In the genomic region with DNA sequence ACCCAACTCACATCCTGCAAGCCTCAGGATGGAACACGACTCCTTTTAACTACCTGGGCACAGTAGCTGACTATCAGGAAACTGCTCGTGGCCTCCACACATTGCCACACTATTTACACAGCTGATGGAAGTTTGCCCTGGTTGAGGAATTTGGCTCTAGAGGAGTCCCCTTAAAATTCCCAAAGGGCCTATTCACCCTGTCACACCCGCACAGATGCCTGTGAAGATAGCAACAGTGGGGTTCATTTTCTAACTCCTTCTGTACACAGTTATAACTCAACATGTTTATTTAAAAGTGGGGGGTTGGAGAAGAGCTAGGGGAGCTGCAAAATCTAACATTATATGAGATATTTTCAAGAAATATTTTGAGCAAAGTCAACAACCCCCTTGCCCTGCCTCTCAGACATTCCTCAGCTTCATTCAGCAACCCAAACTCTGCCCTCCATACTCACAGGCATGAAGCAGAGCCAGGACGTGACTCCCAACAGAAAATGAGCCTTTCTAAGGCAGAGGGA, we compare ENCODE assay signal across 9 cellular contexts. TPM values are rescaled to one million over a fixed set of nuclear protein-coding genes. Genes with fewer than 3 reads are reported as not detected.
A peak's percentile ranks its signal among the peaks of the same experiment; 100 is the strongest.
DNase-seq lines count a peak whose midpoint lies in the region; ATAC-seq, FAIRE-seq and TF ChIP-seq lines count a peak whose summit lies in the region.
"Had no signal": no experiment of that assay in that cellular context is flagged by ENCODE, and none has a peak within 500 bp of the region (broad histone marks: within the 10 kb centered on the region; RNA-seq: fewer than 3 reads in every experiment).

No MANE protein-coding gene starts in this region.

- no peak for DNase-seq in Right ventricle myocardium inferior (ENCODE audit: missing footprints)
- no peak for DNase-seq in cardiac septum (ENCODE audit: low spot score)
- DNase-seq in bronchial epithelial cell (ENCODE audit: low read depth) = peak; percentile 92
- no peak for DNase-seq in lower lobe of right lung
- DNase-seq in upper lobe of right lung = no peak
- DNase-seq in stimulated activated effector memory CD8-positive, alpha-beta T cell treated with anti-CD3 and anti-CD28 coated beads, Interleukin-12 subunit alpha, Interleukin-12 subunit beta, amount 100 ng/mL, for 72 hours (ENCODE audit: low spot score in 2 of 2) = no peak
- DNase-seq: heart left ventricle had no signal

- H3K9me3 Mint-ChIP-seq in stimulated activated effector memory CD8-positive, alpha-beta T cell treated with anti-CD3 and anti-CD28 coated beads, Interleukin-12 subunit alpha, Interleukin-12 subunit beta, amount 100 ng/mL, for 72 hours = no peaks in the 10 kb centered on the region

- no peak overlapping the region for H3K4me3 ChIP-seq in bronchial epithelial cell (ENCODE audit: low read depth, low read length)
- H3K4me3 ChIP-seq in lower lobe of right lung = no peak overlapping the region
- no peak overlapping the region for H3K4me3 ChIP-seq in upper lobe of right lung
- H3K4me3 ChIP-seq: heart left ventricle had no signal

- H3K9me3 ChIP-seq in lower lobe of right lung (no peaks in the 10 kb centered on the region), upper lobe of right lung (no peaks in the 10 kb centered on the region)
- H3K9me3 ChIP-seq: heart left ventricle had no signal

- H3K27ac ChIP-seq in lower lobe of right lung = peak overlapping the region; percentile 74
- peak overlapping the region; percentile 78 for H3K27ac ChIP-seq in upper lobe of right lung

- no peak overlapping the region for H3K27ac Mint-ChIP-seq in stimulated activated effector memory CD8-positive, alpha-beta T cell treated with anti-CD3 and anti-CD28 coated beads, Interleukin-12 subunit alpha, Interleukin-12 subunit beta, amount 100 ng/mL, for 72 hours

- TF ChIP-seq CTCF in bronchial epithelial cell (IDR thresholded peaks at IDR 0.05; ENCODE audit: insufficient read depth, low read length, severe bottlenecking) (no peak), lower lobe of right lung (IDR thresholded peaks at IDR 0.05) (no peak), upper lobe of right lung (IDR thresholded peaks at IDR 0.05) (no peak)

- no peaks in the 10 kb centered on the region for H3K36me3 Mint-ChIP-seq in stimulated activated effector memory CD8-positive, alpha-beta T cell treated with anti-CD3 and anti-CD28 coated beads, Interleukin-12 subunit alpha, Interleukin-12 subunit beta, amount 100 ng/mL, for 72 hours

- no peaks in the 10 kb centered on the region for H3K4me1 Mint-ChIP-seq in stimulated activated effector memory CD8-positive, alpha-beta T cell treated with anti-CD3 and anti-CD28 coated beads, Interleukin-12 subunit alpha, Interleukin-12 subunit beta, amount 100 ng/mL, for 72 hours

- H3K4me3 Mint-ChIP-seq in stimulated activated effector memory CD8-positive, alpha-beta T cell treated with anti-CD3 and anti-CD28 coated beads, Interleukin-12 subunit alpha, Interleukin-12 subunit beta, amount 100 ng/mL, for 72 hours = no peak overlapping the region

- H3K36me3 ChIP-seq in bronchial epithelial cell (ENCODE audit: control insufficient read depth, insufficient read depth, low read length) = no peaks in the 10 kb centered on the region
- H3K36me3 ChIP-seq in lower lobe of right lung = no peaks in the 10 kb centered on the region
- H3K36me3 ChIP-seq in upper lobe of right lung = no peaks in the 10 kb centered on the region
- H3K36me3 ChIP-seq: heart left ventricle had no signal

- intact Hi-C loops in Right ventricle myocardium inferior (cut with DNase I) = no loop called here
- intact Hi-C loops in cardiac septum (cut with DNase I) = no loop called here
- intact Hi-C loops in lower lobe of right lung (cut with DNase I) = no loop called here
- intact Hi-C loops in upper lobe of right lung (cut with DNase I) = no loop called here

- no peak for FAIRE-seq in bronchial epithelial cell (lab: Jason Lieb, UNC)

- peak; percentile 28 for ATAC-seq in Right ventricle myocardium inferior
- peak; percentile 96 to 98 for ATAC-seq in lower lobe of right lung
- ATAC-seq in upper lobe of right lung = peak; percentile 95
- ATAC-seq in stimulated activated effector memory CD8-positive, alpha-beta T cell treated with anti-CD3 and anti-CD28 coated beads, Interleukin-12 subunit alpha, Interleukin-12 subunit beta, amount 100 ng/mL, for 72 hours = no peak
- ATAC-seq in GM21526 (IDR thresholded peaks at IDR 0.05; ENCODE audit: low FRiP score, unreplicated experiment) = no peak
- ATAC-seq in HG03097 (IDR thresholded peaks at IDR 0.05; ENCODE audit: low FRiP score, unreplicated experiment) = no peak

- peaks cover 18% of the 10 kb centered on the region for H3K4me1 ChIP-seq in lower lobe of right lung
- peaks cover 13% of the 10 kb centered on the region for H3K4me1 ChIP-seq in upper lobe of right lung

- no peaks in the 10 kb centered on the region for H3K27me3 ChIP-seq in bronchial epithelial cell (ENCODE audit: control insufficient read depth, insufficient read depth, low read length)
- no peaks in the 10 kb centered on the region for H3K27me3 ChIP-seq in lower lobe of right lung (ENCODE audit: low read depth)
- no peaks in the 10 kb centered on the region for H3K27me3 ChIP-seq in upper lobe of right lung
- H3K27me3 ChIP-seq: heart left ventricle had no signal

RNA-seq across cellular contexts. Expression of a gene that starts 35.8 kb away (rescaled TPM):
- 31.1 TPM for total RNA-seq in Right ventricle myocardium inferior
- total RNA-seq in cardiac septum = 143 TPM
- total RNA-seq in bronchial epithelial cell = 5.1 and 6.1 TPM in 2 replicates
- total RNA-seq in lower lobe of right lung = 74.3 TPM
- total RNA-seq in upper lobe of right lung = 120 TPM

Comparison
In these comparisons a context has a peak if more than half of its experiments do, and no peak if none do; other contexts are left out.
1. ATAC-seq: peak in Right ventricle myocardium inferior (single experiment), lower lobe of right lung (2 of 2) and upper lobe of right lung (single experiment); none in stimulated activated effector memory CD8-positive, alpha-beta T cell treated with anti-CD3 and anti-CD28 coated beads, Interleukin-12 subunit alpha, Interleukin-12 subunit beta, amount 100 ng/mL, for 72 hours (single experiment), GM21526 (single experiment) and HG03097 (single experiment).